1 cellular context compared by ENCODE assay signal in the genomic region with DNA sequence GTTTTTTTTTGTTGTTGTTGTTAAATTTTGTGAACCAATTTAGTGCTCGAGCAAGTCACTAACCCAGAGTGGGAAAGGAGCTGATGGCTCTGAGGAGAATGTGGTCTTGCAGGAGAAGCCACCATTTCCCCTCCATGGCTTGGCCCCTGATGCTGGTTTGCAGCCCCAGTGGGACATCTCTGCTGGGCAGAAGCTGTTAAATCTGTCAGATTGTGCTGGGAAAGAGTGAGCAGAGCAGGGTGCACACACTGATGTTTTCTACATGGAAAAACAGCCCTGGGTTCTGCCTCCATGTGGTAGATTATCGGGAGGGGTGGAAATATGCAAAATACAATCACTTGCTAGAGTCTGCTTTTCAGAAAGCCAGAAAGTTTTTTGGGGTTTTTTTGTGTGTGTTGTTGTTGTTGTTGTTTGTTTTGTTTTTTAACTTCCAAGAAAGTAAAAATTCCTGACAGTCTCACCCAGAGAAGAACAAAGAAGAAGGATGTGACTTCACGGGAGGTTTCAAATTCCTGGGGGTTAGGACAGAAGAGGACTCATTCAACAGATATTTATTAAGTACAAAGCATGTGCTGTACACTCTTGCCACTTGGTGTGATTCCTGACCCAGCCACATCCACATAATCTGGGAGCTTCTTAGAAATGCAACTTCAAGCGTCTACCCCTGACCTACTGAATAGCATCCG.
TF ChIP-seq lines count a peak whose summit lies in the region.

No MANE protein-coding gene starts in this region.

TF ChIP-seq in GM23338, 12 proteins besides CTCF, POLR2A, EP300 and RAD21 (continued from another document):
- TF ChIP-seq, protein P1, sequence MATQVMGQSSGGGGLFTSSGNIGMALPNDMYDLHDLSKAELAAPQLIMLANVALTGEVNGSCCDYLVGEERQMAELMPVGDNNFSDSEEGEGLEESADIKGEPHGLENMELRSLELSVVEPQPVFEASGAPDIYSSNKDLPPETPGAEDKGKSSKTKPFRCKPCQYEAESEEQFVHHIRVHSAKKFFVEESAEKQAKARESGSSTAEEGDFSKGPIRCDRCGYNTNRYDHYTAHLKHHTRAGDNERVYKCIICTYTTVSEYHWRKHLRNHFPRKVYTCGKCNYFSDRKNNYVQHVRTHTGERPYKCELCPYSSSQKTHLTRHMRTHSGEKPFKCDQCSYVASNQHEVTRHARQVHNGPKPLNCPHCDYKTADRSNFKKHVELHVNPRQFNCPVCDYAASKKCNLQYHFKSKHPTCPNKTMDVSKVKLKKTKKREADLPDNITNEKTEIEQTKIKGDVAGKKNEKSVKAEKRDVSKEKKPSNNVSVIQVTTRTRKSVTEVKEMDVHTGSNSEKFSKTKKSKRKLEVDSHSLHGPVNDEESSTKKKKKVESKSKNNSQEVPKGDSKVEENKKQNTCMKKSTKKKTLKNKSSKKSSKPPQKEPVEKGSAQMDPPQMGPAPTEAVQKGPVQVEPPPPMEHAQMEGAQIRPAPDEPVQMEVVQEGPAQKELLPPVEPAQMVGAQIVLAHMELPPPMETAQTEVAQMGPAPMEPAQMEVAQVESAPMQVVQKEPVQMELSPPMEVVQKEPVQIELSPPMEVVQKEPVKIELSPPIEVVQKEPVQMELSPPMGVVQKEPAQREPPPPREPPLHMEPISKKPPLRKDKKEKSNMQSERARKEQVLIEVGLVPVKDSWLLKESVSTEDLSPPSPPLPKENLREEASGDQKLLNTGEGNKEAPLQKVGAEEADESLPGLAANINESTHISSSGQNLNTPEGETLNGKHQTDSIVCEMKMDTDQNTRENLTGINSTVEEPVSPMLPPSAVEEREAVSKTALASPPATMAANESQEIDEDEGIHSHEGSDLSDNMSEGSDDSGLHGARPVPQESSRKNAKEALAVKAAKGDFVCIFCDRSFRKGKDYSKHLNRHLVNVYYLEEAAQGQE (IDR thresholded peaks at IDR 0.05; ENCODE audit: unreplicated experiment): no peak
- TF ChIP-seq EZH2phosphoT487 (IDR thresholded peaks at IDR 0.05; ENCODE audit: unreplicated experiment): no peak
